ENCODE assay signal across 4 cellular contexts in the genomic region with DNA sequence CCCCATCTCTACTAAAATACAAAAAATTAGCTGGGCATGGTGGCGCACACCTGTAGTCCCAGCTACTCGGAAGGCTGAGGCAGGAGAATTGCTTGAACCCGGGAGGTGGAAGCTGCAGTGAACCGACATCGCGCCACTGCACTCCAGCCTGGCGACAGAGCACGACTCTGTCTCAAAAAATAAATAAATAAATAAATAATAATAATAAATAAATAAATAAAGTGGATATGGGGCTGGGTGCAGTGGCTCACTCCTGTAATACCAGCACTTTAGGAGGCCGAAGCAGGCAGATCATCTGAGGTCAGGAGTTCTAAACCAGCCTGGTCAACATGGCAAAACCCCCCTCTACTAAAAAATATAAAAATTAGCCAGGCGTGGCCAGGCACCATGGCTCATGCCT. TPM values are rescaled to one million over a fixed set of nuclear protein-coding genes. Genes with fewer than 3 reads are reported as not detected.
"Had no signal": no experiment of that assay in that cellular context is flagged by ENCODE, and none has a peak within 500 bp of the region (broad histone marks: within the 10 kb centered on the region; RNA-seq: fewer than 3 reads in every experiment).

No MANE protein-coding gene starts in this region.

RNA-seq across cellular contexts. Expression of gene TROAP, which starts 5.9 kb away (rescaled TPM):
- polyA plus RNA-seq: IgD-negative memory B cell had no signal

RNA-seq across cellular contexts. Expression of gene C1QL4, which starts 19.9 kb away (rescaled TPM):
- total RNA-seq: HepG2, HT-29 had no signal
- polyA plus RNA-seq: IgD-negative memory B cell had no signal

RNA-seq across cellular contexts. Expression of gene PRPH, which starts 22.2 kb away (rescaled TPM):
- total RNA-seq: HepG2, HT-29, IMR-90 had no signal
- polyA plus RNA-seq: IgD-negative memory B cell, IMR-90 had no signal

RNA-seq across cellular contexts. Expression of gene DNAJC22, which starts 29.6 kb away (rescaled TPM):
- polyA plus RNA-seq: IgD-negative memory B cell had no signal
